In the genomic region with DNA sequence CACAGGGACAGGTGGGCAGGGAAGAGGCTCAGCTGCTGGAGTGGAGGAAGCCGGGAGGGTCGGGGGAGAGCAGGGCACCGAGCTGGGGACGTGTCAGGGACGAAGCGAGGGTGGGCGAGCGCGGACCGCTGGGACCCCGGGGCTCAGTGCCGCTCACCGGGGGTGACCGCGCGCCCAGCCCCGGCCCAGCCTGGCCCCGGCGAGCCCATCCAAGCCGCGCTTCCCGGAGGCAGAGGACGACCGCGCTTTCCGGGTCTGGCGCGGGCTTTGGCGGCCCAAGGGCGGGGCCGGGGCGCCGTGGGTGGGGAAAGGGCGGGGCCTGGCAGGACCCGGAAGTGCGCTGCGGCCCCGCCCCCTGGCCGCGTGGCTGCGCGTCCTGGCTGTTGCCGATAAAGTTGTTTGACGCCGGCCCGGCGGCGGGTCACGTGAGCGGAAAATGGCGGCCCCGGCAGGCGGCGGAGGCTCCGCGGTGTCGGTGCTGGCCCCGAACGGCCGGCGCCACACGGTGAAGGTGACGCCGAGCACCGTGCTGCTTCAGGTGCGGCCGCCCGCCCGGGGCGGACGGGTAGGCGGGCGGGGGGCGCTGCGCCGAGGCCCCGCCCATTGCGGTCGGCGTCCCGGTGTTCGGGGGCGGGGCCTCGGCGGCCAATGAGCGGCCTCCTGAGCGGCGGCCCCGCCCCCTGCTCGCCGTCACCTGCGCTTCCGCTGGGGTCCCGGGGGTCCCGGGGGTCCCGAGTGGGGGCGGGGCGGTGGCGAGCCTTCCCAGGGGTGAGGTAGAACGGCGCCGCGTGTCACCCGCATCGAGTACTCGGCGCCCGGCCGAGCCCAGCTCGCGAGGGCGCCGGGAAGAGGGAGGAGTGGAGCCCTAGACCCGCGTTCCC, we compare ENCODE assay signal across 8 cellular contexts. TPM values are rescaled to one million over a fixed set of nuclear protein-coding genes. Genes with fewer than 3 reads are reported as not detected.
DNase-seq lines count a peak whose midpoint lies in the region; FAIRE-seq and TF ChIP-seq lines count a peak whose summit lies in the region.

TSS of gene ASPSCR1 (plus strand) at position 419 of the 881 bp plus-strand sequence. CDS start at position 437, 18 bp downstream.

- H3K9me3 ChIP-seq in neutrophil (no peaks in the 10 kb centered on the region), subcutaneous abdominal adipose tissue (ENCODE audit: control insufficient read depth in 5 of 5, low read length in 5 of 5) (peaks cover 0 to 3% (median 2%) of the 10 kb centered on the region in 5 donors)

- in situ Hi-C loops in SK-MEL-5 (cut with HindIII; ENCODE audit: low pct_unique_long_range_greater_than_20kb, low sequenced_read_pairs) = no loop called here

- no peaks in the 10 kb centered on the region for H3K36me3 ChIP-seq in neutrophil
- peaks cover 0 to 15% (median 12%) of the 10 kb centered on the region in 5 donors for H3K36me3 ChIP-seq in subcutaneous abdominal adipose tissue (ENCODE audit: control insufficient read depth in 5 of 5, insufficient read depth in 5 of 5, low read length in 5 of 5)

- H3K27me3 ChIP-seq in neutrophil = peaks cover 11% of the 10 kb centered on the region
- peaks cover 0 to 2% (median 0%) of the 10 kb centered on the region in 5 donors for H3K27me3 ChIP-seq in subcutaneous abdominal adipose tissue (ENCODE audit: control insufficient read depth in 5 of 5, insufficient read depth in 4 of 5, low read length in 5 of 5)

- peak; percentile 45 for TF ChIP-seq CTCF in neutrophil (IDR thresholded peaks at IDR 0.05)

- peaks cover 29 to 34% of the 10 kb centered on the region in 2 experiments for H3K4me1 ChIP-seq in neutrophil (ENCODE audit: control insufficient read depth in 1 of 2, insufficient read depth in 1 of 2, low read depth in 1 of 2, low read length in 1 of 2)
- peaks cover 0 to 21% (median 16%) of the 10 kb centered on the region in 5 donors for H3K4me1 ChIP-seq in subcutaneous abdominal adipose tissue (ENCODE audit: control insufficient read depth in 5 of 5, insufficient read depth in 5 of 5, low read length in 5 of 5)

- peak within 1 kb of the TSS; percentile 78 to 83 for H3K4me3 ChIP-seq in neutrophil (ENCODE audit: low read depth in 1 of 2, low read length in 1 of 2)
- peak within 1 kb of the TSS; percentile 71 to 81 (median 75) for H3K4me3 ChIP-seq in subcutaneous abdominal adipose tissue (ENCODE audit: low read depth in 1 of 5, low read length in 5 of 5)

- DNase-seq in ELR (ENCODE audit: low read depth) (peak; percentile 94), H4 (ENCODE audit: low spot score) (peak; percentile 71), LoVo (ENCODE audit: low spot score) (peak; percentile 92), SK-MEL-5 (ENCODE audit: low read depth, low spot score) (peak; percentile 97), frontal cortex (ENCODE audit: low spot score in 2 of 2) (peak; percentile 96 to 97)
- DNase-seq in activated naive CD4-positive, alpha-beta T cell (lab: John Stamatoyannopoulos, UW) = peak; percentile 81 to 89 (median 82)

- peak within 1 kb of the TSS; percentile 93 for H3K27ac ChIP-seq in neutrophil
- H3K27ac ChIP-seq in subcutaneous abdominal adipose tissue (ENCODE audit: low read depth, low read length) = peak within 1 kb of the TSS; percentile 50

- FAIRE-seq in frontal cortex (lab: Jason Lieb, UNC) = no peak

- H3K9ac ChIP-seq in subcutaneous abdominal adipose tissue (ENCODE audit: low read length in 5 of 5) = peak within 1 kb of the TSS in 4 of 5 donors; percentile 80 to 82 (median 82)

RNA-seq across cellular contexts. Expression of gene ASPSCR1, which starts in this region (rescaled TPM):
- 24.9 and 32.5 TPM in 2 replicates for total RNA-seq in H4 (2014; rRNA removed; shearing (Covaris generic))
- total RNA-seq in SK-MEL-5 (2014; rRNA removed; shearing (Covaris generic)) = 80.5 and 81.9 TPM in 2 replicates
- 87.8 and 87.9 TPM in 2 replicates for polyA plus RNA-seq in SK-MEL-5 (2015; cell fraction: cytosol; rRNA removed)
- polyA plus RNA-seq in SK-MEL-5 (2015; cell fraction: nucleus; rRNA removed) = 177 and 188 TPM in 2 replicates
- 13.5 TPM for total RNA-seq in frontal cortex

Comparison
In these comparisons a context has a peak if more than half of its experiments do, and no peak if none do; other contexts are left out.
1. Peak in every context shown above with its lines: DNase-seq, H3K4me3 ChIP-seq and H3K27ac ChIP-seq.